ENCODE assay signal across 35 cellular contexts in the genomic region with DNA sequence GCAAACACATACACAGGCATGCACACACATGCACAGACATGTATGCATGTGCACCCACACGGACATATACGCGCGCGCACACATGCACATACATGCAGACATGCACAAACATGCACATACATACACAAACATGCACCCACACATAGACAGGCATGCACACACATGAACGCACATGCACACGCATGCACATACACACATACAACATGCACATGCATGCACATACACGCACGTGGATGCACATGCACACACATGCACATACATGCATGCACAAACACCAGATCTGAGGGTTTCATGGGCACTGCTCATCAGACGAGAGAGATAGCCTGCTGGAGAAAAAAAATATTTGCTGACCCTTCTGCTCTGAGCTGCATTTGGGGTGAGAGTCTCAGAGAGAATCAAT. TPM values are rescaled to one million over a fixed set of nuclear protein-coding genes. Genes with fewer than 3 reads are reported as not detected.
"Had no signal": no experiment of that assay in that cellular context is flagged by ENCODE, and none has a peak within 500 bp of the region (broad histone marks: within the 10 kb centered on the region; RNA-seq: fewer than 3 reads in every experiment).

No MANE protein-coding gene starts in this region.

- H3K36me3 ChIP-seq: adrenal gland, cardiac muscle cell, colonic mucosa, esophagus muscularis mucosa, gastrocnemius medialis, WERI-Rb-1 had no signal

- DNase-seq: activated CD4-positive, alpha-beta memory T cell treated with anti-CD3 and anti-CD28 coated beads for 36 hours; activated CD4-positive, alpha-beta T cell treated with anti-CD3 and anti-CD28 coated beads for 36 hours; activated CD4-positive, alpha-beta T cell treated with anti-CD3 and anti-CD28 coated beads, Interleukin-2, amount 10 ng/mL, durations not matched to agents 24 days and 14 days; activated CD4-positive, CD25-positive, alpha-beta regulatory T cell; activated CD4-positive, CD25-positive, alpha-beta regulatory T cell treated with anti-CD3 and anti-CD28 coated beads, Interleukin-2, amount 50 U/mL, for 72 hours; activated CD8-positive, alpha-beta memory T cell treated with anti-CD3 and anti-CD28 coated beads, Interleukin-2, amount 10 ng/mL, durations not matched to agents 7 days and 5 days; activated CD8-positive, alpha-beta memory T cell treated with anti-CD3 and anti-CD28 coated beads, Interleukin-2, amount 50 U/mL, for 4 hours; activated CD8-positive, alpha-beta T cell treated with anti-CD3 and anti-CD28 coated beads, Interleukin-2, amount 10 ng/mL, durations not matched to agents 7 days and 5 days; activated effector memory CD4-positive, alpha-beta T cell treated with anti-CD3 and anti-CD28 coated beads, Interleukin-2, amount 50 U/mL, for 16 hours; activated naive CD4-positive, alpha-beta T cell treated with anti-CD3 and anti-CD28 coated beads for 36 hours; activated naive CD8-positive, alpha-beta T cell treated with anti-CD3 and anti-CD28 coated beads for 36 hours; activated naive CD8-positive, alpha-beta T cell treated with anti-CD3 and anti-CD28 coated beads, Interleukin-2, amount 50 U/mL, for 24 hours; activated T-cell treated with anti-CD3 and anti-CD28 coated beads, Interleukin-2, amount 50 U/mL, for 1 hour; activated T-cell treated with anti-CD3 and anti-CD28 coated beads, Interleukin-2, amount 50 U/mL, for 48 hours; adrenal gland; amygdala; aorta; central memory CD4-positive, alpha-beta T cell; cerebellar nuclear complex; colonic mucosa; effector memory CD4-positive, alpha-beta T cell; endodermal cell; erythroblast; foreskin keratinocyte; gastrocnemius medialis; glutamatergic neuron; T-helper 1 cell; T-helper 17 cell; T1000; WERI-Rb-1 had no signal

- H3K27me3 ChIP-seq: body of pancreas, colonic mucosa, foreskin keratinocyte, gastrocnemius medialis had no signal

- H3K9me3 ChIP-seq: adrenal gland, body of pancreas, colonic mucosa, esophagus muscularis mucosa, gastrocnemius medialis had no signal

- H3K4me1 ChIP-seq: adrenal gland, body of pancreas, colonic mucosa, esophagus muscularis mucosa, foreskin keratinocyte, gastrocnemius medialis had no signal

- ATAC-seq: activated CD4-positive, alpha-beta T cell treated with anti-CD3 and anti-CD28 coated beads for 36 hours; activated CD8-positive, alpha-beta memory T cell treated with anti-CD3 and anti-CD28 coated beads, Interleukin-2, amount 10 ng/mL, durations not matched to agents 7 days and 5 days; activated CD8-positive, alpha-beta T cell treated with anti-CD3 and anti-CD28 coated beads, Interleukin-2, amount 10 ng/mL, durations not matched to agents 7 days and 5 days; body of pancreas; foreskin keratinocyte; gastrocnemius medialis; T-helper 17 cell had no signal

- H3K27ac ChIP-seq: adrenal gland, body of pancreas, cardiac muscle cell, colonic mucosa, esophagus muscularis mucosa, foreskin keratinocyte, gastrocnemius medialis, WERI-Rb-1 had no signal

- H3K4me3 ChIP-seq: adrenal gland, body of pancreas, cardiac muscle cell, colonic mucosa, esophagus muscularis mucosa, gastrocnemius medialis had no signal

RNA-seq across cellular contexts. Expression of a gene that starts 31.7 kb away (rescaled TPM):
- total RNA-seq: activated CD8-positive, alpha-beta memory T cell treated with anti-CD3 and anti-CD28 coated beads for 36 hours; activated CD8-positive, alpha-beta memory T cell treated with anti-CD3 and anti-CD28 coated beads, Interleukin-2, amount 10 ng/mL, durations not matched to agents 7 days and 5 days; activated CD8-positive, alpha-beta T cell treated with anti-CD3 and anti-CD28 coated beads, Interleukin-2, amount 10 ng/mL, durations not matched to agents 7 days and 5 days; activated naive CD8-positive, alpha-beta T cell treated with anti-CD3 and anti-CD28 coated beads for 36 hours; dermis microvascular lymphatic vessel endothelial cell; foreskin keratinocyte; T-helper 17 cell had no signal
- polyA plus RNA-seq: foreskin keratinocyte had no signal
